Comparison of ENCODE assay signal across 1 cellular context in genomic region chr12:76329163-76329562, GRCh38.
TF ChIP-seq lines count a peak whose summit lies in the region.

No MANE protein-coding gene starts in this region.

TF ChIP-seq in K562, 482 proteins besides CTCF, POLR2A, EP300 and RAD21 (continued from another document):
- TF ChIP-seq TSHZ1 (CRISPR knock-in tag; IDR thresholded peaks at IDR 0.05): no peak
- TF ChIP-seq MAFG (tag; conservative IDR thresholded peaks at IDR 0.05): peak; percentile 71
- peak; percentile 44; the same call in 1 of the 2 replicates for TF ChIP-seq MAFK (IDR thresholded peaks at IDR 0.05; ENCODE audit: low read length)
- TF ChIP-seq SMARCA4 (IDR thresholded peaks at IDR 0.05): peak; percentile 76
- 0 out of 2 replicates have a peak, but pooled peaks have one; percentile 25 for TF ChIP-seq LCOR (CRISPR knock-in tag; IDR thresholded peaks at IDR 0.05)
- TF ChIP-seq KLF1 (tag; IDR thresholded peaks at IDR 0.05): 0 out of 2 replicates have a peak, but pooled peaks have one; percentile 24
- TF ChIP-seq NFE2 (IDR thresholded peaks at IDR 0.05; ENCODE audit: low read depth): 0 out of 2 replicates have a peak, but pooled peaks have one; percentile 4
- peak; percentile 94 for TF ChIP-seq FOSL1 (tag; conservative IDR thresholded peaks at IDR 0.05)
- TF ChIP-seq RCOR1 (IDR thresholded peaks at IDR 0.05; ENCODE audit: borderline replicate concordance in 1 of 2, low read depth in 2 of 2, low read length in 2 of 2): peak in 1 of 2 experiments; percentile 94; a peak in 2 of 4 replicates
- TF ChIP-seq HDAC1 (IDR thresholded peaks at IDR 0.05): 0 out of 4 replicates have a peak, but pooled peaks of 1 of the 2 experiments have one; percentile 35
- TF ChIP-seq HDAC2 (IDR thresholded peaks at IDR 0.05): peak; percentile 52; the same call in 1 of the 2 replicates
- TF ChIP-seq ZEB2 (IDR thresholded peaks at IDR 0.05): 0 out of 2 replicates have a peak, but pooled peaks have one; percentile 17
- TF ChIP-seq ATF3 (IDR thresholded peaks at IDR 0.05): peak; percentile 71
- TF ChIP-seq ATF3 (CRISPR knock-in tag; conservative IDR thresholded peaks at IDR 0.05): no peak
- peak; percentile 83 for TF ChIP-seq ZNF316 (IDR thresholded peaks at IDR 0.05)
- TF ChIP-seq CTBP1 (IDR thresholded peaks at IDR 0.05; ENCODE audit: borderline replicate concordance): peak; percentile 77
- TF ChIP-seq TEAD4 (IDR thresholded peaks at IDR 0.05; ENCODE audit: low read length): peak; percentile 53; the same call in 1 of the 2 replicates
- no peak for TF ChIP-seq TEAD4 (CRISPR knock-in tag; IDR thresholded peaks at IDR 0.05; ENCODE audit: borderline replicate concordance)
- peak; percentile 39 for TF ChIP-seq HMGN3 (IDR thresholded peaks at IDR 0.05; ENCODE audit: borderline replicate concordance, extremely low read depth, insufficient read length, low read depth, low read length)
- TF ChIP-seq TAL1 (IDR thresholded peaks at IDR 0.05): peak; percentile 42
- TF ChIP-seq ARID1B (IDR thresholded peaks at IDR 0.05): peak; percentile 81
- peak; percentile 47; the same call in 1 of the 2 replicates for TF ChIP-seq SOX6 (IDR thresholded peaks at IDR 0.05)
- peak; percentile 85 for TF ChIP-seq JUND (IDR thresholded peaks at IDR 0.05; ENCODE audit: borderline replicate concordance, low read depth, low read length)
- TF ChIP-seq JUND (tag; IDR thresholded peaks at IDR 0.05; ENCODE audit: borderline replicate concordance, low read depth, low read length): peak; percentile 55; the same call in 1 of the 3 replicates
- TF ChIP-seq CCNT2 (IDR thresholded peaks at IDR 0.05; ENCODE audit: borderline replicate concordance, extremely low read depth, insufficient read length, low read depth, low read length): peak; percentile 53
- 0 out of 2 replicates have a peak, but pooled peaks have one; percentile 19 for TF ChIP-seq BHLHE40 (IDR thresholded peaks at IDR 0.05; ENCODE audit: low read length)
- TF ChIP-seq RNF2 (IDR thresholded peaks at IDR 0.05): no peak
- peak; percentile 64 for TF ChIP-seq TCF3 (CRISPR knock-in tag; IDR thresholded peaks at IDR 0.05)
- no peak for TF ChIP-seq ZNF280A (IDR thresholded peaks at IDR 0.05; ENCODE audit: low read depth, partially characterized antibody)
- TF ChIP-seq, protein P1, sequence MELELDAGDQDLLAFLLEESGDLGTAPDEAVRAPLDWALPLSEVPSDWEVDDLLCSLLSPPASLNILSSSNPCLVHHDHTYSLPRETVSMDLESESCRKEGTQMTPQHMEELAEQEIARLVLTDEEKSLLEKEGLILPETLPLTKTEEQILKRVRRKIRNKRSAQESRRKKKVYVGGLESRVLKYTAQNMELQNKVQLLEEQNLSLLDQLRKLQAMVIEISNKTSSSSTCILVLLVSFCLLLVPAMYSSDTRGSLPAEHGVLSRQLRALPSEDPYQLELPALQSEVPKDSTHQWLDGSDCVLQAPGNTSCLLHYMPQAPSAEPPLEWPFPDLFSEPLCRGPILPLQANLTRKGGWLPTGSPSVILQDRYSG (tag; conservative IDR thresholded peaks at IDR 0.05; ENCODE audit: low read depth): no peak
- TF ChIP-seq ZNF77 (CRISPR knock-in tag; IDR thresholded peaks at IDR 0.05): no peak
- TF ChIP-seq DPF2 (IDR thresholded peaks at IDR 0.05): peak; percentile 53; the same call in 1 of the 2 replicates
- TF ChIP-seq, protein P2, sequence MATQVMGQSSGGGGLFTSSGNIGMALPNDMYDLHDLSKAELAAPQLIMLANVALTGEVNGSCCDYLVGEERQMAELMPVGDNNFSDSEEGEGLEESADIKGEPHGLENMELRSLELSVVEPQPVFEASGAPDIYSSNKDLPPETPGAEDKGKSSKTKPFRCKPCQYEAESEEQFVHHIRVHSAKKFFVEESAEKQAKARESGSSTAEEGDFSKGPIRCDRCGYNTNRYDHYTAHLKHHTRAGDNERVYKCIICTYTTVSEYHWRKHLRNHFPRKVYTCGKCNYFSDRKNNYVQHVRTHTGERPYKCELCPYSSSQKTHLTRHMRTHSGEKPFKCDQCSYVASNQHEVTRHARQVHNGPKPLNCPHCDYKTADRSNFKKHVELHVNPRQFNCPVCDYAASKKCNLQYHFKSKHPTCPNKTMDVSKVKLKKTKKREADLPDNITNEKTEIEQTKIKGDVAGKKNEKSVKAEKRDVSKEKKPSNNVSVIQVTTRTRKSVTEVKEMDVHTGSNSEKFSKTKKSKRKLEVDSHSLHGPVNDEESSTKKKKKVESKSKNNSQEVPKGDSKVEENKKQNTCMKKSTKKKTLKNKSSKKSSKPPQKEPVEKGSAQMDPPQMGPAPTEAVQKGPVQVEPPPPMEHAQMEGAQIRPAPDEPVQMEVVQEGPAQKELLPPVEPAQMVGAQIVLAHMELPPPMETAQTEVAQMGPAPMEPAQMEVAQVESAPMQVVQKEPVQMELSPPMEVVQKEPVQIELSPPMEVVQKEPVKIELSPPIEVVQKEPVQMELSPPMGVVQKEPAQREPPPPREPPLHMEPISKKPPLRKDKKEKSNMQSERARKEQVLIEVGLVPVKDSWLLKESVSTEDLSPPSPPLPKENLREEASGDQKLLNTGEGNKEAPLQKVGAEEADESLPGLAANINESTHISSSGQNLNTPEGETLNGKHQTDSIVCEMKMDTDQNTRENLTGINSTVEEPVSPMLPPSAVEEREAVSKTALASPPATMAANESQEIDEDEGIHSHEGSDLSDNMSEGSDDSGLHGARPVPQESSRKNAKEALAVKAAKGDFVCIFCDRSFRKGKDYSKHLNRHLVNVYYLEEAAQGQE (CRISPR knock-in tag; IDR thresholded peaks at IDR 0.05; ENCODE audit: low read depth): no peak
- peak; percentile 73 to 77 for TF ChIP-seq KDM1A (IDR thresholded peaks at IDR 0.05)
- peak in 1 of 2 experiments; percentile 58; a peak in 2 of 4 replicates for TF ChIP-seq TRIM24 (IDR thresholded peaks at IDR 0.05)
- TF ChIP-seq EP400 (IDR thresholded peaks at IDR 0.05): 0 out of 2 replicates have a peak, but pooled peaks have one; percentile 17
- no peak for TF ChIP-seq MEF2D (tag; conservative IDR thresholded peaks at IDR 0.05; ENCODE audit: low read depth)
- peak; percentile 52; the same call in 1 of the 2 replicates for TF ChIP-seq CBFA2T3 (IDR thresholded peaks at IDR 0.05)
- no peak for TF ChIP-seq DMBX1 (CRISPR knock-in tag; IDR thresholded peaks at IDR 0.05; ENCODE audit: borderline replicate concordance)
- peak; percentile 45 for TF ChIP-seq MEIS2 (IDR thresholded peaks at IDR 0.05; ENCODE audit: partially characterized antibody)
- no peak for TF ChIP-seq ZNF764 (CRISPR knock-in tag; IDR thresholded peaks at IDR 0.05; ENCODE audit: low read depth)
- no peak for TF ChIP-seq MCM5 (IDR thresholded peaks at IDR 0.05; ENCODE audit: low read depth)
- no peak for TF ChIP-seq CEBPG (CRISPR knock-in tag; IDR thresholded peaks at IDR 0.05)
- TF ChIP-seq CEBPG (tag; conservative IDR thresholded peaks at IDR 0.05 in 1 of 2, IDR thresholded peaks at IDR 0.05 in 1 of 2): peak in 1 of 2 experiments; percentile 85; a peak in 2 of 4 replicates
- peak; percentile 78; the same call in 1 of the 2 replicates for TF ChIP-seq SMARCE1 (IDR thresholded peaks at IDR 0.05)
- peak; percentile 83 for TF ChIP-seq C11orf30 (IDR thresholded peaks at IDR 0.05; ENCODE audit: low read depth)
- TF ChIP-seq ZNF12 (CRISPR knock-in tag; IDR thresholded peaks at IDR 0.05): no peak
